Comparison of ENCODE assay signal across 12 cellular contexts in genomic region chr6:100617633-100618348, GRCh38.
A peak's percentile ranks its signal among the peaks of the same experiment; 100 is the strongest.
DNase-seq lines count a peak whose midpoint lies in the region; ATAC-seq and TF ChIP-seq lines count a peak whose summit lies in the region.
"Had no signal": no experiment of that assay in that cellular context is flagged by ENCODE, and none has a peak within 500 bp of the region (broad histone marks: within the 10 kb centered on the region; RNA-seq: fewer than 3 reads in every experiment).

No MANE protein-coding gene starts in this region.

- POLR2A ChIA-PET in CD8-positive, alpha-beta T cell (lab: Charles Lee): interaction anchor here (1.0 kb wide), 1 partner anchor 12 kb away, joined by 3 read pairs; no protein-coding TSS in a partner anchor

- H3K27ac ChIP-seq in OCI-LY1 (ENCODE audit: low read depth, low read length, poor library complexity, severe bottlenecking): peak overlapping the region; percentile 7
- H3K27ac ChIP-seq in CD8-positive, alpha-beta T cell (ENCODE audit: low read depth, low read length): no peak overlapping the region
- H3K27ac ChIP-seq: psoas muscle had no signal

- H3K4me2 ChIP-seq in OCI-LY1 (ENCODE audit: low read length): no peak overlapping the region

- no peaks in the 10 kb centered on the region for H3F3A ChIP-seq in OCI-LY1 (ENCODE audit: insufficient read depth, low read length)

- DNase-seq in kidney epithelial cell (ENCODE audit: low read depth): peak; percentile 2
- no peak for DNase-seq in dermis blood vessel endothelial cell
- no peak for DNase-seq in NCI-H1417 treated with DMSO at 0.1 percent for 48 hours (lab: John Stamatoyannopoulos, UW)
- no peak for DNase-seq in CD8-positive, alpha-beta T cell
- DNase-seq: activated T-cell treated with anti-CD3 and anti-CD28 coated beads, Interleukin-2, amount 50 U/mL, for 4 hours; NCI-H1105; psoas muscle; T-helper 1 cell had no signal

- H3K9ac ChIP-seq in OCI-LY1 (ENCODE audit: low read length): no peak overlapping the region

- CTCF ChIA-PET in CD8-positive, alpha-beta T cell (lab: Charles Lee): no interaction called here

- peaks cover 9% of the 10 kb centered on the region for H3K36me3 ChIP-seq in OCI-LY1 (ENCODE audit: insufficient read depth, low read length)
- no peaks in the 10 kb centered on the region for H3K36me3 ChIP-seq in kidney epithelial cell (ENCODE audit: control insufficient read depth, insufficient read depth, low read length)
- no peaks in the 10 kb centered on the region for H3K36me3 ChIP-seq in CD8-positive, alpha-beta T cell (ENCODE audit: insufficient read depth, low read length)

- H3K4me3 Mint-ChIP-seq in CD8-positive, alpha-beta T cell: no peak overlapping the region
- H3K4me3 Mint-ChIP-seq: activated T-cell treated with anti-CD3 and anti-CD28 coated beads, Interleukin-2, amount 50 U/mL, for 4 hours had no signal

- intact Hi-C loops in CD8-positive, alpha-beta T cell (cut with DNase I, micrococcal nuclease): no loop called here

- peaks cover 57% of the 10 kb centered on the region for H3K36me3 Mint-ChIP-seq in CD8-positive, alpha-beta T cell

- no peaks in the 10 kb centered on the region for H3K27me3 Mint-ChIP-seq in CD8-positive, alpha-beta T cell (ENCODE audit: low read depth)

- no peak overlapping the region for H3K27ac Mint-ChIP-seq in CD8-positive, alpha-beta T cell

- H3K4me1 Mint-ChIP-seq in CD8-positive, alpha-beta T cell (ENCODE audit: low read depth): no peaks in the 10 kb centered on the region

- no peaks in the 10 kb centered on the region for H3K9me3 ChIP-seq in OCI-LY1 (ENCODE audit: low read length)
- H3K9me3 ChIP-seq in CD8-positive, alpha-beta T cell (ENCODE audit: low read length): no peaks in the 10 kb centered on the region
- H3K9me3 ChIP-seq: psoas muscle had no signal

- peaks cover 3% of the 10 kb centered on the region for H3K4me1 ChIP-seq in OCI-LY1 (ENCODE audit: insufficient read depth, low read length, severe bottlenecking)
- no peaks in the 10 kb centered on the region for H3K4me1 ChIP-seq in CD8-positive, alpha-beta T cell (ENCODE audit: insufficient read depth, low read length)
- H3K4me1 ChIP-seq: psoas muscle had no signal

- no peaks in the 10 kb centered on the region for H3K9me2 ChIP-seq in OCI-LY1 (ENCODE audit: low read depth, low read length)

- H3K4me3 ChIP-seq in OCI-LY1 (ENCODE audit: low read depth, low read length, poor library complexity, severe bottlenecking) (no peak overlapping the region), kidney epithelial cell (ENCODE audit: low read depth, low read length) (no peak overlapping the region)
- H3K4me3 ChIP-seq in CD8-positive, alpha-beta T cell (ENCODE audit: low read depth, low read length): no peak overlapping the region
- H3K4me3 ChIP-seq: psoas muscle had no signal

- peaks cover 11% of the 10 kb centered on the region for H3K9me3 Mint-ChIP-seq in CD8-positive, alpha-beta T cell
- H3K9me3 Mint-ChIP-seq: activated T-cell treated with anti-CD3 and anti-CD28 coated beads, Interleukin-2, amount 50 U/mL, for 4 hours had no signal

- no peaks in the 10 kb centered on the region for H3K27me3 ChIP-seq in OCI-LY1 (ENCODE audit: insufficient read depth, low read length)
- no peaks in the 10 kb centered on the region for H3K27me3 ChIP-seq in kidney epithelial cell (ENCODE audit: control insufficient read depth, insufficient read depth, low read length)
- no peaks in the 10 kb centered on the region for H3K27me3 ChIP-seq in CD8-positive, alpha-beta T cell (ENCODE audit: insufficient read depth, low read length)

- no peaks in the 10 kb centered on the region for H4K20me1 ChIP-seq in OCI-LY1 (ENCODE audit: insufficient read depth, low read length)

- TF ChIP-seq CTCF in OCI-LY1 (IDR thresholded peaks at IDR 0.05; ENCODE audit: low read length) (no peak), kidney epithelial cell (IDR thresholded peaks at IDR 0.05; ENCODE audit: insufficient read depth, low read length, poor library complexity, severe bottlenecking) (no peak)
- no peak for TF ChIP-seq CTCF in CD8-positive, alpha-beta T cell (IDR thresholded peaks at IDR 0.05)

- H3K79me2 ChIP-seq in OCI-LY1 (ENCODE audit: insufficient read depth, low read length): no peaks in the 10 kb centered on the region

- no peak overlapping the region for H2AFZ ChIP-seq in OCI-LY1 (ENCODE audit: low read length)

- ATAC-seq in GM19043 (IDR thresholded peaks at IDR 0.05; ENCODE audit: low read depth, unreplicated experiment) (peak; percentile 54), HG02973 (IDR thresholded peaks at IDR 0.05; ENCODE audit: unreplicated experiment) (peak; percentile 56), GM21381 (IDR thresholded peaks at IDR 0.05; ENCODE audit: unreplicated experiment) (no peak)
- no peak for ATAC-seq in CD8-positive, alpha-beta T cell
- ATAC-seq: activated T-cell treated with anti-CD3 and anti-CD28 coated beads, Interleukin-2, amount 50 U/mL, for 4 hours; psoas muscle had no signal

Comparison
In these comparisons a context has a peak if more than half of its experiments do, and no peak if none do; other contexts are left out.
1. ATAC-seq: peak in GM19043 (single experiment) and HG02973 (single experiment); none in GM21381 (single experiment) and CD8-positive, alpha-beta T cell (single experiment).